34 cellular contexts compared by ENCODE assay signal in genomic region chr18:31837879-31838278, GRCh38.
DNase-seq lines count a peak whose midpoint lies in the region; ATAC-seq, FAIRE-seq and TF ChIP-seq lines count a peak whose summit lies in the region.
"Had no signal": no experiment of that assay in that cellular context is flagged by ENCODE, and none has a peak within 500 bp of the region (broad histone marks: within the 10 kb centered on the region; RNA-seq: fewer than 3 reads in every experiment).

No MANE protein-coding gene starts in this region.

- H3K4me1 ChIP-seq in K562 (replicated peaks in 1 of 2; ENCODE audit: control insufficient read depth in 2 of 2, insufficient read depth in 2 of 2, low read length in 2 of 2), result no peaks in the 10 kb centered on the region
- no peaks in the 10 kb centered on the region for H3K4me1 ChIP-seq in tibial artery
- H3K4me1 ChIP-seq: A549; BE2C; BLaER1; BLaER1 treated with 17β-estradiol and CSF1 and Interleukin-3, amounts not matched to agents 10 nM and 100 nM; Caco-2 had no signal

- H3K4me3 ChIP-seq in K562, result no peak overlapping the region
- no peak overlapping the region for H3K4me3 ChIP-seq in tibial artery
- H3K4me3 ChIP-seq: A549; BLaER1; BLaER1 treated with 17β-estradiol and CSF1 and Interleukin-3, amounts not matched to agents 10 nM and 100 nM had no signal

- no peak for FAIRE-seq in K562 (lab: Jason Lieb, UNC)
- FAIRE-seq: A204.1, A549 had no signal

- no peaks in the 10 kb centered on the region for H3K27me3 Mint-ChIP-seq in WTC11 (ENCODE audit: low read depth)
- H3K27me3 Mint-ChIP-seq in endothelial cell (ENCODE audit: unreplicated experiment), result no peaks in the 10 kb centered on the region
- no peaks in the 10 kb centered on the region for H3K27me3 Mint-ChIP-seq in activated T-cell treated with anti-CD3 and anti-CD28 coated beads, Interleukin-2, amount 50 U/mL, for 4 hours (ENCODE audit: low read depth)
- H3K27me3 Mint-ChIP-seq: B cell; CD4-positive, alpha-beta memory T cell; CD4-positive, alpha-beta T cell; CD4-positive, CD25-positive, alpha-beta regulatory T cell; CD8-positive, alpha-beta memory T cell had no signal

- 100% methylated on average over 3 of the region's 3 CpGs for WGBS in K562 (ENCODE audit: insufficient coverage, low coverage, missing lambda C conversion rate)

- DNase-seq in WTC11 (ENCODE audit: low spot score), result no peak
- DNase-seq in K562 (ENCODE audit: extremely low read depth in 1 of 4, low spot score in 3 of 4), result no peak
- no peak for DNase-seq in endothelial cell (ENCODE audit: low spot score)
- no peak for DNase-seq in activated T-cell treated with anti-CD3 and anti-CD28 coated beads, Interleukin-2, amount 50 U/mL, for 4 hours
- no peak for DNase-seq in tibial artery
- DNase-seq: 8988T; ACHN; AML-193; BE2C; C1 segment of cervical spinal cord; Caco-2; Calu3; CD4-positive, alpha-beta memory T cell; CD4-positive, alpha-beta T cell; CD4-positive, CD25-positive, alpha-beta regulatory T cell; CD8-positive, alpha-beta memory T cell; CD8-positive, alpha-beta T cell; COR-L47; DMS 273 treated with DMSO at 0.1 percent for 48 hours; DMS153; DMS53; DMS79; DMS79 treated with DMSO at 0.1 percent for 48 hours; DND-41; EL had no signal

- no peak overlapping the region for H3K4me2 ChIP-seq in K562 (ENCODE audit: insufficient read depth, low read length)
- H3K4me2 ChIP-seq: A549; BLaER1; BLaER1 treated with 17β-estradiol and CSF1 and Interleukin-3, amounts not matched to agents 10 nM and 100 nM had no signal

- H2AFZ ChIP-seq in K562 (ENCODE audit: low read depth, low read length), result no peak overlapping the region

- POLR2A ChIA-PET in WTC11 (lab: Charles Lee), result interaction anchor here (0.6 kb wide), 2 partner anchors 24 to 148 kb away, joined by 4 to 5 read pairs; no protein-coding TSS in a partner anchor
- POLR2A ChIA-PET in K562 (lab: Yijun Ruan, JAX), result interaction anchor here (1.4 kb wide), 1 partner anchor 16 kb away, joined by 3 read pairs; no protein-coding TSS in a partner anchor

- H3K27ac Mint-ChIP-seq in WTC11 (no peak overlapping the region), endothelial cell (ENCODE audit: unreplicated experiment) (no peak overlapping the region)
- H3K27ac Mint-ChIP-seq: B cell; CD14-positive monocyte; CD4-positive, alpha-beta T cell; CD8-positive, alpha-beta T cell had no signal

- TF ChIP-seq RAD21 in K562 (CRISPR knock-in tag; conservative IDR thresholded peaks at IDR 0.05 in 1 of 2, IDR thresholded peaks at IDR 0.05 in 1 of 2), result no peak

- in situ Hi-C loops in K562 (cut with MboI), result no loop called here

- no peak overlapping the region for H3K4me3 Mint-ChIP-seq in WTC11
- peak overlapping the region; percentile 70 for H3K4me3 Mint-ChIP-seq in endothelial cell (ENCODE audit: unreplicated experiment)
- no peak overlapping the region for H3K4me3 Mint-ChIP-seq in activated T-cell treated with anti-CD3 and anti-CD28 coated beads, Interleukin-2, amount 50 U/mL, for 4 hours
- H3K4me3 Mint-ChIP-seq: B cell; CD14-positive monocyte; CD4-positive, alpha-beta memory T cell; CD4-positive, alpha-beta T cell; CD4-positive, CD25-positive, alpha-beta regulatory T cell; CD8-positive, alpha-beta memory T cell; CD8-positive, alpha-beta T cell had no signal

- BruUV-seq in K562 (replicated peaks; lab: Mats Ljungman, UMichigan), result no TSS peak

- H3K27ac ChIP-seq in K562 (ENCODE audit: extremely low read depth, low read depth, low read length) (no peak overlapping the region), tibial artery (no peak overlapping the region)
- H3K27ac ChIP-seq: 22Rv1; A549; BLaER1; BLaER1 treated with 17β-estradiol and CSF1 and Interleukin-3, amounts not matched to agents 10 nM and 100 nM; C4-2B had no signal

- H3K4me1 Mint-ChIP-seq in WTC11, result peaks cover 8% of the 10 kb centered on the region
- H3K4me1 Mint-ChIP-seq in endothelial cell (ENCODE audit: unreplicated experiment), result no peaks in the 10 kb centered on the region
- no peaks in the 10 kb centered on the region for H3K4me1 Mint-ChIP-seq in activated T-cell treated with anti-CD3 and anti-CD28 coated beads, Interleukin-2, amount 50 U/mL, for 4 hours (ENCODE audit: low read depth)
- H3K4me1 Mint-ChIP-seq: B cell, CD14-positive monocyte had no signal

- no peaks in the 10 kb centered on the region for H3K9me3 ChIP-seq in K562 (replicated peaks; ENCODE audit: control insufficient read depth, insufficient read depth, low read depth, low read length)
- no peaks in the 10 kb centered on the region for H3K9me3 ChIP-seq in tibial artery
- H3K9me3 ChIP-seq: A549; BE2C; BLaER1; BLaER1 treated with 17β-estradiol and CSF1 and Interleukin-3, amounts not matched to agents 10 nM and 100 nM; Caco-2 had no signal

- TF ChIP-seq POLR2A in K562 (conservative IDR thresholded peaks at IDR 0.05), result no peak

- TF ChIP-seq EP300 in K562 (IDR thresholded peaks at IDR 0.05; ENCODE audit: low read length), result no peak

- H3K9me1 ChIP-seq in K562 (ENCODE audit: control insufficient read depth, insufficient read depth, low read length), result no peaks in the 10 kb centered on the region

- CTCF ChIA-PET in WTC11 (lab: Charles Lee), result no interaction called here
- CTCF ChIA-PET in K562 (lab: Yijun Ruan, JAX; ENCODE audit: low intra/inter-chr PET ratio), result no interaction called here

- H3K36me3 Mint-ChIP-seq in WTC11 (peaks cover 51% of the 10 kb centered on the region), endothelial cell (ENCODE audit: low read depth, unreplicated experiment) (peaks cover 27% of the 10 kb centered on the region)
- H3K36me3 Mint-ChIP-seq in activated T-cell treated with anti-CD3 and anti-CD28 coated beads, Interleukin-2, amount 50 U/mL, for 4 hours (ENCODE audit: insufficient read depth), result peaks cover 50% of the 10 kb centered on the region

- TF ChIP-seq CTCF in WTC11 (IDR thresholded peaks at IDR 0.05) (no peak), K562 (IDR thresholded peaks at IDR 0.05 in 2 of 3, conservative IDR thresholded peaks at IDR 0.05 in 1 of 3; ENCODE audit: insufficient read depth in 2 of 3, low read depth in 1 of 3, low read length in 3 of 3) (no peak), endothelial cell (IDR thresholded peaks at IDR 0.05; ENCODE audit: unreplicated experiment) (no peak), tibial artery (IDR thresholded peaks at IDR 0.05) (no peak)

- H3K36me3 ChIP-seq in K562 (ENCODE audit: control insufficient read depth, insufficient read depth, low read length) (peaks cover 68% of the 10 kb centered on the region), tibial artery (peaks cover 50 to 84% (median 52%) of the 10 kb centered on the region in 3 donors)
- H3K36me3 ChIP-seq: BE2C had no signal

- H3K27me3 ChIP-seq in K562 (ENCODE audit: control insufficient read depth in 2 of 2, insufficient read depth in 2 of 2, low read length in 2 of 2), result no peaks in the 10 kb centered on the region
- no peaks in the 10 kb centered on the region for H3K27me3 ChIP-seq in tibial artery
- H3K27me3 ChIP-seq: BE2C; BLaER1; BLaER1 treated with 17β-estradiol and CSF1 and Interleukin-3, amounts not matched to agents 10 nM and 100 nM had no signal

- H3K9me3 Mint-ChIP-seq in WTC11 (peaks cover 5% of the 10 kb centered on the region; the same call in 1 of the 2 replicates), endothelial cell (ENCODE audit: unreplicated experiment) (no peaks in the 10 kb centered on the region)
- no peaks in the 10 kb centered on the region for H3K9me3 Mint-ChIP-seq in activated T-cell treated with anti-CD3 and anti-CD28 coated beads, Interleukin-2, amount 50 U/mL, for 4 hours
- H3K9me3 Mint-ChIP-seq: CD14-positive monocyte; CD4-positive, alpha-beta T cell; CD4-positive, CD25-positive, alpha-beta regulatory T cell; CD8-positive, alpha-beta memory T cell; CD8-positive, alpha-beta T cell had no signal

- intact Hi-C loops in K562 (cut with micrococcal nuclease) (no loop called here), tibial artery (cut with DNase I; ENCODE audit: low total_unique reads) (no loop called here)

- ATAC-seq in WTC11 (no peak), K562 (no peak), GM19324 (IDR thresholded peaks at IDR 0.05; ENCODE audit: low FRiP score, unreplicated experiment) (no peak)
- no peak for ATAC-seq in activated T-cell treated with anti-CD3 and anti-CD28 coated beads, Interleukin-2, amount 50 U/mL, for 4 hours
- ATAC-seq: A549; CD8-positive, alpha-beta T cell had no signal

- H4K20me1 ChIP-seq in K562 (replicated peaks; ENCODE audit: control insufficient read depth, insufficient read depth, low read length), result no peaks in the 10 kb centered on the region
- H4K20me1 ChIP-seq: BLaER1 had no signal

- no peaks in the 10 kb centered on the region for H3K79me2 ChIP-seq in K562 (ENCODE audit: control insufficient read depth, insufficient read depth, low read length)

- no peak overlapping the region for H3K9ac ChIP-seq in K562 (ENCODE audit: insufficient read depth in 1 of 2, low read depth in 2 of 2, low read length in 2 of 2)
- H3K9ac ChIP-seq: BLaER1; BLaER1 treated with 17β-estradiol and CSF1 and Interleukin-3, amounts not matched to agents 10 nM and 100 nM had no signal

TF ChIP-seq in WTC11, 78 proteins besides CTCF, POLR2A, EP300 and RAD21:
- no peak for TF ChIP-seq PREB (CRISPR knock-in tag; IDR thresholded peaks at IDR 0.05; ENCODE audit: borderline replicate concordance)
- TF ChIP-seq ZNF121 (CRISPR knock-in tag; IDR thresholded peaks at IDR 0.05), result peak; percentile 59; the same call in 1 of the 2 replicates

TF ChIP-seq in K562, 482 proteins besides CTCF, POLR2A, EP300 and RAD21:
- TF ChIP-seq ADNP (tag; IDR thresholded peaks at IDR 0.05) (no peak), ZNF121 (CRISPR knock-in tag; conservative IDR thresholded peaks at IDR 0.05) (peak; percentile 51), LCOR (CRISPR knock-in tag; IDR thresholded peaks at IDR 0.05) (no peak), CREB5 (CRISPR knock-in tag; IDR thresholded peaks at IDR 0.05) (no peak), ZNF717 (CRISPR knock-in tag; IDR thresholded peaks at IDR 0.05) (no peak)

Comparison
In these comparisons a context has a peak if more than half of its experiments do, and no peak if none do; other contexts are left out.
1. Of the 49 proteins assayed by ChIP-seq in both K562 and WTC11: peak only in K562: none; only in WTC11: none; in both: ZNF121; in neither: 48.